Comparison of ENCODE assay signal across 8 cellular contexts in the genomic region with DNA sequence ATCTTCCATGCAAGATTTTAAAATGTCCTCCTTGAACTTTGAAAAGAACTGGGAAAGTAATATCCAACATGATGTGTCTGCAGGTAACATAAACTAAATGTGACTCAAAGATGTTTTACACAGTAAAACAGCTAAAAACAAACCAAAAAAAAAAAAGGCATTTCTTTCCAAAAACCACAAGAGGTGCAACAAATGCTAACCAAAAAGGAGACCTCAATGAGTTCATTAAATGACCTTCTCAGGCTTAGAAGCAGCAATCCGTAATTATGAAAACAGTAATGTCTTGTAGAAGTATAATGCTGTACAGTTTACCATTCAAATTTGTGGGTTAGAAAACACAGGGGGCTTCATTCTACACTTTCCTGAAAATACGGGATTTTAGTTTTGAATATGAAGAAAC. TPM values are rescaled to one million over a fixed set of nuclear protein-coding genes. Genes with fewer than 3 reads are reported as not detected.
A peak's percentile ranks its signal among the peaks of the same experiment; 100 is the strongest.
DNase-seq lines count a peak whose midpoint lies in the region; ATAC-seq and TF ChIP-seq lines count a peak whose summit lies in the region.

No MANE protein-coding gene starts in this region.

- no peaks in the 10 kb centered on the region for H3K9me3 ChIP-seq in CD4-positive, alpha-beta T cell (ENCODE audit: control insufficient read depth, low read length)
- H3K9me3 ChIP-seq in colonic mucosa = no peaks in the 10 kb centered on the region

- no peak for ATAC-seq in CD4-positive, alpha-beta T cell (ENCODE audit: poor library complexity)
- no peak for ATAC-seq in HG03097 (IDR thresholded peaks at IDR 0.05; ENCODE audit: low FRiP score, unreplicated experiment)

- no peak for DNase-seq in CD4-positive, alpha-beta T cell
- DNase-seq in NCI-H69 (lab: John Stamatoyannopoulos, UW) = peak; percentile 19
- no peak for DNase-seq in colonic mucosa
- no peak for DNase-seq in neural crest cell (ENCODE audit: low read depth, low spot score)
- DNase-seq in hypothalamus (lab: John Stamatoyannopoulos, UW) = no peak
- no peak for DNase-seq in NCI-H1694 (lab: John Stamatoyannopoulos, UW)
- no peak for DNase-seq in HT-29 (ENCODE audit: low spot score)

- no peaks in the 10 kb centered on the region for H3K9me3 Mint-ChIP-seq in CD4-positive, alpha-beta T cell
- no peaks in the 10 kb centered on the region for H3K9me3 Mint-ChIP-seq in neural crest cell

- POLR2A ChIA-PET in CD4-positive, alpha-beta T cell (lab: Charles Lee) = interaction anchor here (0.9 to 3.7 kb wide), 9 partner anchors 9 to 815 kb away, joined by 3 to 54 read pairs (median 14); partner anchors contain the start of gene UBLCP1

- peak overlapping the region; percentile 94 for H3K4me3 Mint-ChIP-seq in CD4-positive, alpha-beta T cell
- H3K4me3 Mint-ChIP-seq in neural crest cell = peak overlapping the region; percentile 96

- TF ChIP-seq CTCF in CD4-positive, alpha-beta T cell (IDR thresholded peaks at IDR 0.05) = no peak
- no peak for TF ChIP-seq CTCF in colonic mucosa (IDR thresholded peaks at IDR 0.05)
- TF ChIP-seq CTCF in neural crest cell (conservative IDR thresholded peaks at IDR 0.05) = no peak

- H3K27me3 Mint-ChIP-seq in CD4-positive, alpha-beta T cell = no peaks in the 10 kb centered on the region
- no peaks in the 10 kb centered on the region for H3K27me3 Mint-ChIP-seq in neural crest cell (ENCODE audit: low read depth)

- peaks cover 80% of the 10 kb centered on the region for H3K4me1 Mint-ChIP-seq in CD4-positive, alpha-beta T cell (ENCODE audit: low read depth)
- peaks cover 52% of the 10 kb centered on the region for H3K4me1 Mint-ChIP-seq in neural crest cell

- H3K4me1 ChIP-seq in colonic mucosa = peaks cover 7% of the 10 kb centered on the region

- H3K9ac ChIP-seq in colonic mucosa (ENCODE audit: low read depth in 2 of 2, low read length in 2 of 2) = peak overlapping the region in 1 of 2 donors; percentile 98

- H3K36me3 Mint-ChIP-seq in CD4-positive, alpha-beta T cell (ENCODE audit: low read depth) = peaks cover 51% of the 10 kb centered on the region
- no peaks in the 10 kb centered on the region for H3K36me3 Mint-ChIP-seq in neural crest cell (ENCODE audit: low read depth)

- H3K27me3 ChIP-seq in CD4-positive, alpha-beta T cell (ENCODE audit: control insufficient read depth, insufficient read depth, low read length) = no peaks in the 10 kb centered on the region
- H3K27me3 ChIP-seq in colonic mucosa = no peaks in the 10 kb centered on the region

- no peak overlapping the region for H3K4me3 ChIP-seq in colonic mucosa

- H3K36me3 ChIP-seq in colonic mucosa = no peaks in the 10 kb centered on the region

- CTCF ChIA-PET in CD4-positive, alpha-beta T cell (lab: Charles Lee) = interaction anchor here (1.0 to 2.8 kb wide), 5 partner anchors 17 to 61 kb away, joined by 3 to 15 read pairs (median 4); no protein-coding TSS in a partner anchor

- intact Hi-C loops in CD4-positive, alpha-beta T cell (cut with DNase I, micrococcal nuclease) = loop anchor here (2.0 to 5.0 kb wide), 4 partner anchors 28 to 1350 kb away; partner anchors contain the start of gene CLINT1 (in 1 of the 2)
- intact Hi-C loops in colonic mucosa (cut with DNase I) = no loop called here

- peak overlapping the region; percentile 97 for H3K27ac Mint-ChIP-seq in CD4-positive, alpha-beta T cell
- peak overlapping the region; percentile 9 for H3K27ac Mint-ChIP-seq in neural crest cell (ENCODE audit: unreplicated experiment)

- peak overlapping the region; percentile 87 for H3K27ac ChIP-seq in CD4-positive, alpha-beta T cell (ENCODE audit: low read depth, low read length)
- H3K27ac ChIP-seq in colonic mucosa = peak overlapping the region; percentile 95

RNA-seq across cellular contexts. Expression of gene RNF145, which starts 2.5 kb away (rescaled TPM):
- 10 to 100 TPM; 83.7 to 94.4 TPM for total RNA-seq in CD4-positive, alpha-beta T cell
- total RNA-seq in colonic mucosa (10 to 100 TPM; 58.8 to 92.3 TPM), neural crest cell (92.1 and 95.2 TPM in 2 replicates)
- total RNA-seq in HT-29 (2014; rRNA removed; shearing (Covaris generic)) = 14.3 and 14.4 TPM in 2 replicates

RNA-seq across cellular contexts. Expression of gene UBLCP1, which starts 56.3 kb away (rescaled TPM):
- total RNA-seq in CD4-positive, alpha-beta T cell = 10 to 100 TPM; 16.5 to 19.0 TPM
- total RNA-seq in colonic mucosa = 10 to 100 TPM; 11.8 to 17.2 TPM
- total RNA-seq in neural crest cell = 36.9 and 39.2 TPM in 2 replicates
- 3.2 and 3.7 TPM in 2 replicates for total RNA-seq in HT-29 (2014; rRNA removed; shearing (Covaris generic))
